Comparison of ENCODE assay signal across 8 cellular contexts in the genomic region with DNA sequence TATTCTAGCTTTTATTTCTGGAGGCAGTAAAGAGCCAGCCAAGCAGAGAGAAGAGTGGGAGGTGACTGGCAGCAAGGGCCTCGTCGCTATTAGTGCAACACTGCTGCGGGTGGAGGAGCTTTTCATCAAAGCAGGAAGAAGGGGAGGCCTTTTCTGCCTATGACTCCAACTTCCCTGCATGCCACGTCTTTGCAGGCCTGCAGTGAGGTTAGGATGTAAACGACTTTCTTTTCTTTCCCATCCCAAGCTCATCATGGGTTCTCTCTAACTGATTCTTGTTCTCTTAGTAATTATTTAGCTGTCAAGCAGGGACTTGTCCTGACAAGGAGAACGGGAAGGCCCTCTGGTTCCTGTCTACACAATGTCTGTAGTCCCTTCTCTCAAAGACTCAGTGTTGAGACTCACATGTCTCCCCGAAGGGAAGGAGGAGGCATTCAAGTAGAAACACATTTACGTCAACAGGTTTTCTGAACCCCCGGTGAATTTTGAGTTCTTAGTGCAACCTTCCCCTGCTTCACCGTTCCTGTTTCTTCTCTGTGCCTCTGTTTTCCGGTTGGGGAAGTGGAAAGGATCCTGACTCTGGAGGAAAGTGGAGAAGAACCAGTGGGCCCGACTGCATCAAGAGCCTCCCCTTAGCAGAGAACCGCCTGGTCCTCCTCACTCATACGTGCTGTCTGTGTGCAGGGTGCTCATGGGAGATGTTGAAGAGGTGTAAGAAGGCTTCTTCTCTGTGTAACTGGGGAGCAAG. TPM values are rescaled to one million over a fixed set of nuclear protein-coding genes. Genes with fewer than 3 reads are reported as not detected.
DNase-seq lines count a peak whose midpoint lies in the region; TF ChIP-seq lines count a peak whose summit lies in the region.

No MANE protein-coding gene starts in this region.

- peak; percentile 79 for DNase-seq in NCI-H510A treated with DMSO at 0.1 percent for 48 hours (lab: John Stamatoyannopoulos, UW)
- DNase-seq in activated T-cell treated with anti-CD3 and anti-CD28 coated beads for 48 hours (ENCODE audit: low read depth): peak; percentile 43
- DNase-seq in fibroblast of gingiva (ENCODE audit: low read depth): peak; percentile 79
- DNase-seq in neuronal stem cell (ENCODE audit: low spot score): no peak
- DNase-seq in superior temporal gyrus (ENCODE audit: extremely low spot score): peak; percentile 71
- DNase-seq in A172 (ENCODE audit: low spot score): no peak

- H3K23ac ChIP-seq in neuronal stem cell (ENCODE audit: low read depth, low read length, poor library complexity): no peak overlapping the region

- H4K91ac ChIP-seq in neuronal stem cell (ENCODE audit: low read depth, low read length, poor library complexity): no peak overlapping the region

- no peak overlapping the region for H3K14ac ChIP-seq in neuronal stem cell (ENCODE audit: low read length)

- peak overlapping the region; percentile 69 for H3K27ac ChIP-seq in 22Rv1
- H3K27ac ChIP-seq in neuronal stem cell (replicated peaks; ENCODE audit: low read length): no peak overlapping the region

- no peak overlapping the region for H3K9ac ChIP-seq in neuronal stem cell (ENCODE audit: low read depth, low read length, poor library complexity)

- H2BK15ac ChIP-seq in neuronal stem cell (ENCODE audit: low read length): no peak overlapping the region

- H3K4ac ChIP-seq in neuronal stem cell (ENCODE audit: low read length): no peak overlapping the region

- H3K27me3 ChIP-seq in neuronal stem cell (ENCODE audit: control insufficient read depth in 3 of 3, insufficient read depth in 3 of 3, low read depth in 1 of 3, low read length in 3 of 3): no peaks in the 10 kb centered on the region

- in situ Hi-C loops in GM18951 (cut with MboI; ENCODE audit: low sequenced_read_pairs, unreplicated experiment): no loop called here

- H3K4me2 ChIP-seq in neuronal stem cell (ENCODE audit: insufficient read depth, low read length, poor library complexity, severe bottlenecking): no peak overlapping the region

- peak overlapping the region in 1 of 2 donors; percentile 10 for H3K4me3 ChIP-seq in neuronal stem cell (ENCODE audit: low read length in 2 of 2)

- no peak overlapping the region for H2BK12ac ChIP-seq in neuronal stem cell (ENCODE audit: low read length)

- no peak overlapping the region for H2AK5ac ChIP-seq in neuronal stem cell (ENCODE audit: low read depth, low read length)

- H3K4me1 ChIP-seq in neuronal stem cell (ENCODE audit: control insufficient read depth in 2 of 2, insufficient read depth in 1 of 2, low read depth in 1 of 2, low read length in 2 of 2): peaks cover 7 to 23% of the 10 kb centered on the region in 2 donors

- no peak overlapping the region for H3K18ac ChIP-seq in neuronal stem cell (ENCODE audit: low read length)

- H2AFZ ChIP-seq in neuronal stem cell (ENCODE audit: low read length): peak overlapping the region; percentile 65

- H2BK120ac ChIP-seq in neuronal stem cell (ENCODE audit: low read depth, low read length): no peak overlapping the region

- no CpG with 5 or more reads among the region's 14 CpGs for WGBS in neuronal stem cell (ENCODE audit: extremely low coverage in 2 of 2, insufficient read length in 2 of 2, insufficient replicate concordance in 1 of 2), 2 donors

- TF ChIP-seq POLR2A in GM18951 (IDR thresholded peaks at IDR 0.05; ENCODE audit: extremely low read depth, insufficient read depth, insufficient read length): peak; percentile 38

- no peak overlapping the region for H2BK5ac ChIP-seq in neuronal stem cell (ENCODE audit: low read length)

- H4K8ac ChIP-seq in neuronal stem cell (ENCODE audit: low read depth, low read length): no peak overlapping the region

- 0 out of 2 replicates have a peak, but pooled peaks have one; percentile 11 for TF ChIP-seq CTCF in 22Rv1 (IDR thresholded peaks at IDR 0.05)

- H3K79me1 ChIP-seq in neuronal stem cell (ENCODE audit: low read depth, low read length): peaks cover 2% of the 10 kb centered on the region

- H3K36me3 ChIP-seq in neuronal stem cell (replicated peaks in 1 of 2; ENCODE audit: control insufficient read depth in 2 of 2, insufficient read depth in 2 of 2, low read length in 2 of 2): no peaks in the 10 kb centered on the region

- no peaks in the 10 kb centered on the region for H3K9me3 ChIP-seq in neuronal stem cell (replicated peaks in 1 of 2; ENCODE audit: control insufficient read depth in 2 of 2, insufficient read depth in 1 of 2, low read depth in 1 of 2, low read length in 2 of 2)

RNA-seq across cellular contexts. Expression of a gene that starts 56.9 kb away (rescaled TPM):
- 20.7 TPM for polyA plus RNA-seq in neuronal stem cell (2013, experiment 1 of 2)
- 21.7 TPM for polyA plus RNA-seq in neuronal stem cell (2013, experiment 2 of 2)
- 15.1 and 18.0 TPM in 2 replicates for total RNA-seq in A172 (2014; rRNA removed; shearing (Covaris generic))

Comparison
In these comparisons a context has a peak if more than half of its experiments do, and no peak if none do; other contexts are left out.
1. DNase-seq: peak in NCI-H510A treated with DMSO at 0.1 percent for 48 hours (single experiment), activated T-cell treated with anti-CD3 and anti-CD28 coated beads for 48 hours (single experiment), fibroblast of gingiva (single experiment) and superior temporal gyrus (single experiment); none in neuronal stem cell (single experiment) and A172 (single experiment).